In the genomic region with DNA sequence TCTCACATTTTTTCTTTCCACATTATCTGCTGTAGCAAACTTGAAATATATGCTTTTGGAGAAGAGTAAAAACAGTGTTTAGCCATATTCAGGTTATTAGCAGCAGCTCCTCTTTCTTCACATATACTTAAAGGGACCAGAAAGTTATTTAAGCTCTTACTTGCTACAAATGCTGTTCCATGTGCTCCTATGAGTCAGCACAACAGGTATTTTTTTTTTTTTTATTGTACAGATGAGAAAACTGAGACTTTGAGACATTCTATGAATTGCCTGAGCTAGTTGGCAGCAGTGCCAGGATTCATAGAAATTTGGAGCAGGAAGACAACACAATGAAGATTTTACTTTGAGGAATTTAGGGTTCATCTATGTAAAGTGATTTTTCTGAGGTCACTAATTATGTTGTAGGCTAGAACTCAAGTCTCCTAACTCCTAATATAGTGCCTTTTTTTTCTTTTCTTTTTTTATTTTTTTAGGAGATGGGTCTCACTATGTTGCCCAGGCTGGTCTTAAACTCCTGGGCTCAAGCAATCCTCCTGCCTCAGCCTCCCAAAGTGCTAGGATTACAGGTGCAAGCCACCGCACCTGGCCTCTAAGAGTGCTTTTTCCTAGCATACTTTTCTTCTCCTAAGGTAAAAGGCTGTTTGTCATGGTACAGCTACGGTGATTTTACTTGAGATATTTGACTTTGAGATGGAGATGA, we compare ENCODE assay signal across 1 cellular context.
TF ChIP-seq lines count a peak whose summit lies in the region.

No MANE protein-coding gene starts in this region.

TF ChIP-seq in GM12878, 131 proteins besides CTCF, POLR2A, EP300 and RAD21:
- TF ChIP-seq POU2F2 (IDR thresholded peaks at IDR 0.05; ENCODE audit: borderline replicate concordance, low read depth, low read length) (no peak), JUNB (IDR thresholded peaks at IDR 0.05) (0 out of 2 replicates have a peak, but pooled peaks have one; percentile 8)
